7 cellular contexts compared by ENCODE assay signal in the genomic region with DNA sequence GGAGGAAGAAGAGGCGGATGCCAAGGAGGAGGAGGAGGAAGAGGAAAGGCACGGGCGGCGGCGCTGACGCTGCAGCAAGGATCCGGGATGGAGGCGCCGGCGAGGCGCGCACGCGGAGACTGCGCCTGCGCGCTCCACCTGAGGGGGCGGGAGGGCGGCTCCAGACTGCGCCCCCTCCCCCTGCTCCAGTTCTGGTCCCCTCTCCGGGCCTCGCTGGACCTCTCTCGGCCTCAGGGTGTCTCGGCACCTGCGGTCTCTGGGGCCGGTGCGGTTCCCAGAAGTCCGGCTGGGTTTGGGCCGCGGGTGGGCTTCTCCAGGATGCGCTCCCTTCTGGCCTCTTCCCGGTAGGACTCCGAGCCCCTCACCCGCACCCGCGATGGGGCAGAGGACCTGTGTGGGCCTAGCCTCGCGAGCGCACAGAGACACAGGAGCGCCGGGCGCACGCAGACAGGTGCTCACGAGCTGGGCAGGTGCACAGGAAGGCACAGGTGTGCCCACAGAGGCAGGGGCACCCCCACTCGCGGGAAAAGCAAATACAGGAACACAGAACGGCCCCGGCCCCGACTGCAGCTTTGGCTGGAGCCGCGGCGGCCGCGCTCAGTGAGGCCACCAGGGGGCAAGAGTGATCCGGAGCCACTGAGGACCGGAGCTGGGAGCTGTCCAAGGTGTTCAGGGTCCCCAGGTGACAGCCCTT. TPM values are rescaled to one million over a fixed set of nuclear protein-coding genes. Genes with fewer than 3 reads are reported as not detected.
A peak's percentile ranks its signal among the peaks of the same experiment; 100 is the strongest.
DNase-seq lines count a peak whose midpoint lies in the region; ATAC-seq and TF ChIP-seq lines count a peak whose summit lies in the region.

A gene with protein sequence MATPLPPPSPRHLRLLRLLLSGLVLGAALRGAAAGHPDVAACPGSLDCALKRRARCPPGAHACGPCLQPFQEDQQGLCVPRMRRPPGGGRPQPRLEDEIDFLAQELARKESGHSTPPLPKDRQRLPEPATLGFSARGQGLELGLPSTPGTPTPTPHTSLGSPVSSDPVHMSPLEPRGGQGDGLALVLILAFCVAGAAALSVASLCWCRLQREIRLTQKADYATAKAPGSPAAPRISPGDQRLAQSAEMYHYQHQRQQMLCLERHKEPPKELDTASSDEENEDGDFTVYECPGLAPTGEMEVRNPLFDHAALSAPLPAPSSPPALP (minus strand): TSS at position 84 of the 694 bp plus-strand sequence. CDS start 188 bp downstream, outside the sequence.

- H3K9me2 ChIP-seq in hepatocyte (replicated peaks; ENCODE audit: insufficient read depth), result no peaks in the 10 kb centered on the region

- H3K27me3 ChIP-seq in hepatocyte (peaks cover 32% of the 10 kb centered on the region), aorta (ENCODE audit: control insufficient read depth in 1 of 2, insufficient read depth in 2 of 2, low read length in 1 of 2) (no peaks in the 10 kb centered on the region)

- H3K4me1 ChIP-seq in hepatocyte (ENCODE audit: insufficient read depth) (peaks cover 5% of the 10 kb centered on the region), aorta (ENCODE audit: control insufficient read depth in 1 of 2, insufficient read depth in 2 of 2, low read length in 2 of 2) (no peaks in the 10 kb centered on the region)

- H3K4me2 ChIP-seq in hepatocyte, result peak within 1 kb of the TSS; percentile 100

- TF ChIP-seq CTCF in GM13977 (IDR thresholded peaks at IDR 0.05; ENCODE audit: extremely low read depth, insufficient read depth, missing control alignments), result peak; percentile 97
- TF ChIP-seq CTCF in astrocyte of the cerebellum (IDR thresholded peaks at IDR 0.05; ENCODE audit: low read depth, low read length, missing control alignments), result peak; percentile 80
- peak; percentile 79 for TF ChIP-seq CTCF in hepatocyte (IDR thresholded peaks at IDR 0.05; ENCODE audit: poor library complexity)

- H3K27ac ChIP-seq in hepatocyte (no peak within 1 kb of the TSS), aorta (ENCODE audit: low read depth in 1 of 2, low read length in 2 of 2) (no peak within 1 kb of the TSS)

- H3K4me3 ChIP-seq in astrocyte of the cerebellum (ENCODE audit: low read depth, low read length) (peak within 1 kb of the TSS; percentile 52), hepatocyte (peak within 1 kb of the TSS; percentile 85), aorta (ENCODE audit: low read length in 2 of 2) (peak within 1 kb of the TSS; percentile 42 to 53)

- ATAC-seq in aorta (ENCODE audit: low FRiP score), result peak; percentile 69

- H3K36me3 ChIP-seq in hepatocyte (replicated peaks; ENCODE audit: insufficient read depth, low read depth), result no peaks in the 10 kb centered on the region
- H3K36me3 ChIP-seq in aorta (ENCODE audit: control insufficient read depth in 1 of 2, insufficient read depth in 2 of 2, low read length in 1 of 2), result no peaks in the 10 kb centered on the region

- H3K9me3 ChIP-seq in hepatocyte (ENCODE audit: low read depth) (no peaks in the 10 kb centered on the region), aorta (ENCODE audit: control insufficient read depth, low read length) (no peaks in the 10 kb centered on the region)

- 2% methylated on average over 37 of the region's 56 CpGs for WGBS in hepatocyte (ENCODE audit: low lambda C conversion rate, missing lambda C conversion rate)
- WGBS in aorta, 2 donors, result 0% methylated on average over 42 to 56 of the region's 56 CpGs

- H2AFZ ChIP-seq in hepatocyte, result peak within 1 kb of the TSS; percentile 94

- intact Hi-C loops in T-helper 2 cell treated with Interferon-gamma antibody and Interleukin-4, amounts not matched to agents 100 ng/mL and 5 ng/mL, for 36 hours (cut with micrococcal nuclease), result loop anchor here (2.0 to 5.0 kb wide), 2 partner anchors 21 to 199 kb away; a partner anchor contains a TSS
- intact Hi-C loops in aorta (cut with DNase I), result no loop called here

- H3K79me2 ChIP-seq in hepatocyte, result peaks cover 3% of the 10 kb centered on the region

- in situ Hi-C loops in GM13977 (cut with MboI; ENCODE audit: low pct_unique_long_range_greater_than_20kb, low sequenced_read_pairs, unreplicated experiment), result no loop called here
- in situ Hi-C loops in astrocyte of the cerebellum (cut with HindIII; ENCODE audit: low sequenced_read_pairs), result loop anchor here (25.0 kb wide), 1 partner anchor 259 kb away; a partner anchor contains a TSS

- H4K20me1 ChIP-seq in hepatocyte (ENCODE audit: insufficient read depth, poor library complexity, severe bottlenecking), result peaks cover 13% of the 10 kb centered on the region

- peak; percentile 97 for DNase-seq in GM13977 (ENCODE audit: low spot score)
- DNase-seq in NCI-H1417 (lab: John Stamatoyannopoulos, UW), result peak; percentile 64 to 97 (median 95)
- DNase-seq in astrocyte of the cerebellum (ENCODE audit: low read depth), result peak; percentile 22
- DNase-seq in hepatocyte (ENCODE audit: low spot score), result peak; percentile 94
- peak; percentile 51 for DNase-seq in renal cortical epithelial cell (ENCODE audit: low read depth)
- peak; percentile 84 to 93 for DNase-seq in aorta

RNA-seq across cellular contexts. Expression of the gene that starts here (rescaled TPM):
- total RNA-seq in T-helper 2 cell treated with Interferon-gamma antibody and Interleukin-4, amounts not matched to agents 100 ng/mL and 5 ng/mL, for 36 hours, result 15.5 and 17.0 TPM in 2 replicates
- total RNA-seq in hepatocyte, result 12.3 and 12.7 TPM in 2 replicates
- 69.8 and 72.7 TPM in 2 replicates for polyA plus RNA-seq in hepatocyte
- 7.1 and 21.6 TPM in 2 replicates for total RNA-seq in renal cortical epithelial cell
- total RNA-seq in aorta, result 100 to 1,000 TPM in 1 of 2 donors, 10 to 100 TPM in 1; 99.3 to 217 TPM
- 100 to 1,000 TPM in 1 of 2 donors, 10 to 100 TPM in 1; 26.5 to 190 TPM for polyA plus RNA-seq in aorta

Comparison
In these comparisons a context has a peak if more than half of its experiments do, and no peak if none do; other contexts are left out.
1. DNase-seq: peak in every context shown above with its lines; median percentile 97 in GM13977; 95 in NCI-H1417; 94 in hepatocyte; 88 in aorta; 51 in renal cortical epithelial cell; 22 in astrocyte of the cerebellum.